Comparison of ENCODE assay signal across 11 cellular contexts in genomic region chr10:119237722-119238436, GRCh38. TPM values are rescaled to one million over a fixed set of nuclear protein-coding genes. Genes with fewer than 3 reads are reported as not detected.
A peak's percentile ranks its signal among the peaks of the same experiment; 100 is the strongest.
DNase-seq lines count a peak whose midpoint lies in the region; ATAC-seq and TF ChIP-seq lines count a peak whose summit lies in the region.
"Had no signal": no experiment of that assay in that cellular context is flagged by ENCODE, and none has a peak within 500 bp of the region (broad histone marks: within the 10 kb centered on the region; RNA-seq: fewer than 3 reads in every experiment).

No MANE protein-coding gene starts in this region.

- intact Hi-C loops in CD8-positive, alpha-beta T cell (cut with DNase I, micrococcal nuclease) = no loop called here
- intact Hi-C loops in esophagus squamous epithelium (cut with DNase I) = no loop called here

- H3K27me3 Mint-ChIP-seq in CD8-positive, alpha-beta T cell (ENCODE audit: low read depth) = no peaks in the 10 kb centered on the region

- no peak overlapping the region for H2BK5ac ChIP-seq in neuronal stem cell (ENCODE audit: low read length)

- H3K9ac ChIP-seq in neuronal stem cell (ENCODE audit: low read depth, low read length, poor library complexity) = no peak overlapping the region

- H4K91ac ChIP-seq in neuronal stem cell (ENCODE audit: low read depth, low read length, poor library complexity) = no peak overlapping the region

- no peak for ATAC-seq in CD8-positive, alpha-beta T cell
- ATAC-seq in GM18873 (IDR thresholded peaks at IDR 0.05; ENCODE audit: low FRiP score, unreplicated experiment) = no peak

- no peak overlapping the region for H3K4me3 ChIP-seq in CD8-positive, alpha-beta T cell (ENCODE audit: low read depth, low read length)
- H3K4me3 ChIP-seq in esophagus squamous epithelium = no peak overlapping the region
- H3K4me3 ChIP-seq in neuronal stem cell (ENCODE audit: low read length in 2 of 2) = no peak overlapping the region
- H3K4me3 ChIP-seq: SK-N-MC had no signal

- no peak overlapping the region for H3K4me2 ChIP-seq in neuronal stem cell (ENCODE audit: insufficient read depth, low read length, poor library complexity, severe bottlenecking)

- POLR2A ChIA-PET in CD8-positive, alpha-beta T cell (lab: Charles Lee) = no interaction called here

- H2BK12ac ChIP-seq in neuronal stem cell (ENCODE audit: low read length) = no peak overlapping the region

- DNase-seq in CD8-positive, alpha-beta T cell = no peak
- DNase-seq in esophagus squamous epithelium (lab: John Stamatoyannopoulos, UW) (no peak), neuronal stem cell (ENCODE audit: low spot score) (no peak), SHP77 treated with DMSO at 0.1 percent for 48 hours (lab: John Stamatoyannopoulos, UW) (no peak), GM03348 (ENCODE audit: low spot score) (no peak)
- no peak for DNase-seq in stimulated activated CD4-positive, alpha-beta T cell treated with anti-CD3 and anti-CD28 coated beads, Interleukin-12 subunit alpha, Interleukin-12 subunit beta, amount 100 ng/mL, for 4 hours
- DNase-seq: activated CD8-positive, alpha-beta memory T cell treated with anti-CD3 and anti-CD28 coated beads, Interleukin-2, amount 50 U/mL, for 4 hours; NCI-H187 treated with DMSO at 0.1 percent for 48 hours had no signal

- H2AFZ ChIP-seq in neuronal stem cell (ENCODE audit: low read length) = peak overlapping the region; percentile 84

- H2BK15ac ChIP-seq in neuronal stem cell (ENCODE audit: low read length) = no peak overlapping the region

- H2BK120ac ChIP-seq in neuronal stem cell (ENCODE audit: low read depth, low read length) = no peak overlapping the region

- no peak overlapping the region for H4K8ac ChIP-seq in neuronal stem cell (ENCODE audit: low read depth, low read length)

- no peak overlapping the region for H2AK5ac ChIP-seq in neuronal stem cell (ENCODE audit: low read depth, low read length)

- WGBS in esophagus squamous epithelium, 2 donors = 63 to 67% methylated on average over 8 of the region's 8 CpGs
- WGBS in neuronal stem cell (ENCODE audit: extremely low coverage in 2 of 2, insufficient read length in 2 of 2, insufficient replicate concordance in 1 of 2), 2 donors = no CpG with 5 or more reads among the region's 8 CpGs

- TF ChIP-seq CTCF in CD8-positive, alpha-beta T cell (IDR thresholded peaks at IDR 0.05) = no peak
- TF ChIP-seq CTCF in esophagus squamous epithelium (IDR thresholded peaks at IDR 0.05) = no peak

- no peaks in the 10 kb centered on the region for H3K36me3 Mint-ChIP-seq in CD8-positive, alpha-beta T cell

- TF ChIP-seq POLR2A in esophagus squamous epithelium (IDR thresholded peaks at IDR 0.05) = no peak

- H3K9me3 Mint-ChIP-seq in CD8-positive, alpha-beta T cell = no peaks in the 10 kb centered on the region

- no peaks in the 10 kb centered on the region for H3K36me3 ChIP-seq in CD8-positive, alpha-beta T cell (ENCODE audit: insufficient read depth, low read length)
- H3K36me3 ChIP-seq in esophagus squamous epithelium = no peaks in the 10 kb centered on the region
- no peaks in the 10 kb centered on the region for H3K36me3 ChIP-seq in neuronal stem cell (replicated peaks in 1 of 2; ENCODE audit: control insufficient read depth in 2 of 2, insufficient read depth in 2 of 2, low read length in 2 of 2)

- H3K4ac ChIP-seq in neuronal stem cell (ENCODE audit: low read length) = no peak overlapping the region

- no peak overlapping the region for H3K14ac ChIP-seq in neuronal stem cell (ENCODE audit: low read length)

- peak overlapping the region; percentile 82 for H3K27ac Mint-ChIP-seq in CD8-positive, alpha-beta T cell

- H3K4me1 Mint-ChIP-seq in CD8-positive, alpha-beta T cell (ENCODE audit: low read depth) = peaks cover 38% of the 10 kb centered on the region

- peaks cover 2% of the 10 kb centered on the region for H3K79me1 ChIP-seq in neuronal stem cell (ENCODE audit: low read depth, low read length)

- H3K18ac ChIP-seq in neuronal stem cell (ENCODE audit: low read length) = no peak overlapping the region

- no peak overlapping the region for H3K23ac ChIP-seq in neuronal stem cell (ENCODE audit: low read depth, low read length, poor library complexity)

- no peaks in the 10 kb centered on the region for H3K9me3 ChIP-seq in CD8-positive, alpha-beta T cell (ENCODE audit: low read length)
- H3K9me3 ChIP-seq in esophagus squamous epithelium (no peaks in the 10 kb centered on the region), neuronal stem cell (replicated peaks in 1 of 2; ENCODE audit: control insufficient read depth in 2 of 2, insufficient read depth in 1 of 2, low read depth in 1 of 2, low read length in 2 of 2) (peaks cover 0 to 2% of the 10 kb centered on the region in 2 donors)

- CTCF ChIA-PET in CD8-positive, alpha-beta T cell (lab: Charles Lee) = no interaction called here

- H3K4me1 ChIP-seq in CD8-positive, alpha-beta T cell (ENCODE audit: insufficient read depth, low read length) = peaks cover 25% of the 10 kb centered on the region
- peaks cover 5 to 54% (median 44%) of the 10 kb centered on the region in 3 donors for H3K4me1 ChIP-seq in esophagus squamous epithelium
- H3K4me1 ChIP-seq in neuronal stem cell (ENCODE audit: control insufficient read depth in 2 of 2, insufficient read depth in 1 of 2, low read depth in 1 of 2, low read length in 2 of 2) = peaks cover 17 to 21% of the 10 kb centered on the region in 2 donors

- H3K27ac ChIP-seq in CD8-positive, alpha-beta T cell (ENCODE audit: low read depth, low read length) = no peak overlapping the region
- H3K27ac ChIP-seq in esophagus squamous epithelium (peak overlapping the region; percentile 17 to 73 (median 58)), neuronal stem cell (replicated peaks; ENCODE audit: low read length) (no peak overlapping the region)
- H3K27ac ChIP-seq: SK-N-MC had no signal

- no peaks in the 10 kb centered on the region for H3K27me3 ChIP-seq in CD8-positive, alpha-beta T cell (ENCODE audit: insufficient read depth, low read length)
- H3K27me3 ChIP-seq in esophagus squamous epithelium (no peaks in the 10 kb centered on the region), neuronal stem cell (ENCODE audit: control insufficient read depth in 3 of 3, insufficient read depth in 3 of 3, low read depth in 1 of 3, low read length in 3 of 3) (no peaks in the 10 kb centered on the region)

- peak overlapping the region; percentile 0 for H3K4me3 Mint-ChIP-seq in CD8-positive, alpha-beta T cell

TF ChIP-seq in PFSK-1, 5 proteins besides CTCF, POLR2A, EP300 and RAD21:
- peak; percentile 70; the same call in 1 of the 2 replicates for TF ChIP-seq SIN3A (IDR thresholded peaks at IDR 0.05; ENCODE audit: borderline replicate concordance, insufficient read depth, low read length)
- TF ChIP-seq, protein P1, sequence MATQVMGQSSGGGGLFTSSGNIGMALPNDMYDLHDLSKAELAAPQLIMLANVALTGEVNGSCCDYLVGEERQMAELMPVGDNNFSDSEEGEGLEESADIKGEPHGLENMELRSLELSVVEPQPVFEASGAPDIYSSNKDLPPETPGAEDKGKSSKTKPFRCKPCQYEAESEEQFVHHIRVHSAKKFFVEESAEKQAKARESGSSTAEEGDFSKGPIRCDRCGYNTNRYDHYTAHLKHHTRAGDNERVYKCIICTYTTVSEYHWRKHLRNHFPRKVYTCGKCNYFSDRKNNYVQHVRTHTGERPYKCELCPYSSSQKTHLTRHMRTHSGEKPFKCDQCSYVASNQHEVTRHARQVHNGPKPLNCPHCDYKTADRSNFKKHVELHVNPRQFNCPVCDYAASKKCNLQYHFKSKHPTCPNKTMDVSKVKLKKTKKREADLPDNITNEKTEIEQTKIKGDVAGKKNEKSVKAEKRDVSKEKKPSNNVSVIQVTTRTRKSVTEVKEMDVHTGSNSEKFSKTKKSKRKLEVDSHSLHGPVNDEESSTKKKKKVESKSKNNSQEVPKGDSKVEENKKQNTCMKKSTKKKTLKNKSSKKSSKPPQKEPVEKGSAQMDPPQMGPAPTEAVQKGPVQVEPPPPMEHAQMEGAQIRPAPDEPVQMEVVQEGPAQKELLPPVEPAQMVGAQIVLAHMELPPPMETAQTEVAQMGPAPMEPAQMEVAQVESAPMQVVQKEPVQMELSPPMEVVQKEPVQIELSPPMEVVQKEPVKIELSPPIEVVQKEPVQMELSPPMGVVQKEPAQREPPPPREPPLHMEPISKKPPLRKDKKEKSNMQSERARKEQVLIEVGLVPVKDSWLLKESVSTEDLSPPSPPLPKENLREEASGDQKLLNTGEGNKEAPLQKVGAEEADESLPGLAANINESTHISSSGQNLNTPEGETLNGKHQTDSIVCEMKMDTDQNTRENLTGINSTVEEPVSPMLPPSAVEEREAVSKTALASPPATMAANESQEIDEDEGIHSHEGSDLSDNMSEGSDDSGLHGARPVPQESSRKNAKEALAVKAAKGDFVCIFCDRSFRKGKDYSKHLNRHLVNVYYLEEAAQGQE (IDR thresholded peaks at IDR 0.05; ENCODE audit: insufficient read depth in 1 of 2, low read depth in 2 of 2, low read length in 2 of 2) = no peak

RNA-seq across cellular contexts. Expression of gene GRK5, which starts 30.5 kb away (rescaled TPM):
- total RNA-seq in CD8-positive, alpha-beta T cell = 10 to 100 TPM; 15.6 to 16.2 TPM
- 36.5 TPM for polyA plus RNA-seq in PFSK-1 (2012; ENCODE audit: insufficient read length, low read depth)
- total RNA-seq in esophagus squamous epithelium = 10 to 100 TPM in 1 of 4 donors, 1 to 10 TPM in 3; 2.4 to 18.9 (median 6.3) TPM
- polyA plus RNA-seq in neuronal stem cell (2013, experiment 1 of 2) = 10.4 TPM
- polyA plus RNA-seq in neuronal stem cell (2013, experiment 2 of 2) = 10.9 TPM

RNA-seq across cellular contexts. Expression of gene PRDX3, which starts 59.3 kb away (rescaled TPM):
- total RNA-seq in CD8-positive, alpha-beta T cell = 10 to 100 TPM in 1 of 2 experiments, 1 to 10 TPM in 1; 7.6 to 11.7 TPM
- polyA plus RNA-seq in PFSK-1 (2012; ENCODE audit: insufficient read length, low read depth) = 77.7 TPM
- 100 to 1,000 TPM in 3 of 4 donors, 10 to 100 TPM in 1; 42.9 to 183 (median 119) TPM for total RNA-seq in esophagus squamous epithelium
- polyA plus RNA-seq in neuronal stem cell (2013, experiment 1 of 2) = 169 TPM
- polyA plus RNA-seq in neuronal stem cell (2013, experiment 2 of 2) = 170 TPM

Comparison
In these comparisons a context has a peak if more than half of its experiments do, and no peak if none do; other contexts are left out.
1. H3K27ac ChIP-seq: peak in esophagus squamous epithelium (4 of 4); none in CD8-positive, alpha-beta T cell (single experiment) and neuronal stem cell (single experiment).